In the genomic region with DNA sequence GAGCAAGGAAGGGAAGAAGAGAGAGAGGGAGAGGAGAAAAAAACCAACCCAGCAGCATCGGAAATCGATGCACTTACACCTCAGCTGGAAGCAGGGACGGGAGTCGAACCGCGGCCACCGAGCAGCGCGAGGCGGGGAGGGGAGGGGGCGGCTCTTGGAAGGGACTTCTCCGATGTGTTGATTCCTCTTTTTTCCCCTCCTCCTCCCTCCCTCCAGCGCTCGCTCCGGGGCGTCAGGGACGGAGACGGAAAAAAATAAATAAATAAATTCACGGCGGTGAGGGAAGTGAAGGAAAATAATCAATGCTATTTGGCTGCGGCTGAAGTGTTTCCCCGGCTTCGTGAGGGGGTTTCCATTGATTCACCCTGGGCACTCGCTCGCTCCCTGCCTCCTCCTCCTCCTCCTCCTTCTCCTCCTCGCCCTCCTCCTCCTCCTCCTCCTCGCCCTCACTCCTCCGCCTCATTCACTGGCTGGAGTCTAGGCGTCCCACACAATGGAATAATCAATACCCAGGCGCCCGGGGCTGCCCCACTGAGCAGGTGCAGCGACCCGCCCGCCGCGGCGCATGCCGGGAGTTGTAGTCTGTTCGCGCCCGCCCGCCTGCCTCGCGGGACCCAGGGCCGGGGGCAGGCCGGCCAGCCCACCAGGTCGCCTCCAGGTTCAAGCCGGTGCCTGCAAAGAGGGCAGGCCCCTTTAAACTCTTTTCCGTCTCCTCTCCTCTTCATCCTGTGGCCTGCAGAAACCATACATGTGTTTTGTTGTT, we compare ENCODE assay signal across 7 cellular contexts. TPM values are rescaled to one million over a fixed set of nuclear protein-coding genes. Genes with fewer than 3 reads are reported as not detected.
A peak's percentile ranks its signal among the peaks of the same experiment; 100 is the strongest.
DNase-seq lines count a peak whose midpoint lies in the region; ATAC-seq and TF ChIP-seq lines count a peak whose summit lies in the region.

A gene (minus strand): TSS at position 500 of the 763 bp plus-strand sequence. CDS start 16,440 bp downstream, outside the sequence.

- H3K9me3 Mint-ChIP-seq in WTC11 = no peaks in the 10 kb centered on the region

- no peaks in the 10 kb centered on the region for H3K27me3 Mint-ChIP-seq in WTC11 (ENCODE audit: low read depth)

- peaks cover 9% of the 10 kb centered on the region for H3K4me1 Mint-ChIP-seq in WTC11

- ATAC-seq in GM18858 (IDR thresholded peaks at IDR 0.05; ENCODE audit: unreplicated experiment) (peak; percentile 38), HG03159 (IDR thresholded peaks at IDR 0.05; ENCODE audit: unreplicated experiment) (peak; percentile 54), WTC11 (peak; percentile 63)

- H3K4me3 Mint-ChIP-seq in WTC11 = no peak within 1 kb of the TSS

- DNase-seq in NCI-H2196 treated with DMSO at 0.1 percent for 48 hours (lab: John Stamatoyannopoulos, UW; ENCODE audit: unreplicated experiment) = peak; percentile 55
- peak; percentile 94 for DNase-seq in WTC11 (ENCODE audit: low spot score)
- peak; percentile 28 to 37 for DNase-seq in cardiac fibroblast (ENCODE audit: low read depth in 2 of 2)
- peak; percentile 83 for DNase-seq in kidney glomerular epithelial cell (lab: John Stamatoyannopoulos, UW)
- DNase-seq in stimulated activated CD4-positive, alpha-beta T cell treated with anti-CD3 and anti-CD28 coated beads, Interleukin-15, amount 100 ng/mL, for 24 hours = peak; percentile 92

- H3K36me3 Mint-ChIP-seq in WTC11 = no peaks in the 10 kb centered on the region

- POLR2A ChIA-PET in WTC11 (lab: Charles Lee) = interaction anchor here (0.6 to 7.8 kb wide), 4 partner anchors 9 to 14 kb away, joined by 3 to 100 read pairs (median 3); no protein-coding TSS in a partner anchor

- no peak for TF ChIP-seq CTCF in WTC11 (IDR thresholded peaks at IDR 0.05)
- TF ChIP-seq CTCF in cardiac fibroblast (IDR thresholded peaks at IDR 0.05; ENCODE audit: low read depth, low read length) = no peak

- peak within 1 kb of the TSS; percentile 85 for H3K27ac Mint-ChIP-seq in WTC11

- CTCF ChIA-PET in WTC11 (lab: Charles Lee) = interaction anchor here (0.6 to 3.9 kb wide), 10 partner anchors 10 to 81 kb away, joined by 3 to 30 read pairs (median 3); no protein-coding TSS in a partner anchor

- peak within 1 kb of the TSS; percentile 51 to 53 for H3K4me3 ChIP-seq in cardiac fibroblast (replicated peaks in 1 of 2; ENCODE audit: low read depth in 2 of 2, low read length in 2 of 2)

TF ChIP-seq in WTC11, 78 proteins besides CTCF, POLR2A, EP300 and RAD21 (continues in another document):
- TF ChIP-seq RORB (CRISPR knock-in tag; IDR thresholded peaks at IDR 0.05) = no peak
- TF ChIP-seq, protein P1, sequence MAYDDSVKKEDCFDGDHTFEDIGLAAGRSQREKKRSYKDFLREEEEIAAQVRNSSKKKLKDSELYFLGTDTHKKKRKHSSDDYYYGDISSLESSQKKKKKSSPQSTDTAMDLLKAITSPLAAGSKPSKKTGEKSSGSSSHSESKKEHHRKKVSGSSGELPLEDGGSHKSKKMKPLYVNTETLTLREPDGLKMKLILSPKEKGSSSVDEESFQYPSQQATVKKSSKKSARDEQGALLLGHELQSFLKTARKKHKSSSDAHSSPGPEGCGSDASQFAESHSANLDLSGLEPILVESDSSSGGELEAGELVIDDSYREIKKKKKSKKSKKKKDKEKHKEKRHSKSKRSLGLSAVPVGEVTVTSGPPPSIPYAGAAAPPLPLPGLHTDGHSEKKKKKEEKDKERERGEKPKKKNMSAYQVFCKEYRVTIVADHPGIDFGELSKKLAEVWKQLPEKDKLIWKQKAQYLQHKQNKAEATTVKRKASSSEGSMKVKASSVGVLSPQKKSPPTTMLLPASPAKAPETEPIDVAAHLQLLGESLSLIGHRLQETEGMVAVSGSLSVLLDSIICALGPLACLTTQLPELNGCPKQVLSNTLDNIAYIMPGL (CRISPR knock-in tag; IDR thresholded peaks at IDR 0.05) = 0 out of 2 replicates have a peak, but pooled peaks have one; percentile 48
- peak; percentile 36; the same call in 1 of the 2 replicates for TF ChIP-seq GABPB1 (CRISPR knock-in tag; IDR thresholded peaks at IDR 0.05)
- 0 out of 2 replicates have a peak, but pooled peaks have one; percentile 29 for TF ChIP-seq FOXK1 (CRISPR knock-in tag; IDR thresholded peaks at IDR 0.05)
- TF ChIP-seq ATF1 (CRISPR knock-in tag; IDR thresholded peaks at IDR 0.05) = no peak
- TF ChIP-seq, protein P2, sequence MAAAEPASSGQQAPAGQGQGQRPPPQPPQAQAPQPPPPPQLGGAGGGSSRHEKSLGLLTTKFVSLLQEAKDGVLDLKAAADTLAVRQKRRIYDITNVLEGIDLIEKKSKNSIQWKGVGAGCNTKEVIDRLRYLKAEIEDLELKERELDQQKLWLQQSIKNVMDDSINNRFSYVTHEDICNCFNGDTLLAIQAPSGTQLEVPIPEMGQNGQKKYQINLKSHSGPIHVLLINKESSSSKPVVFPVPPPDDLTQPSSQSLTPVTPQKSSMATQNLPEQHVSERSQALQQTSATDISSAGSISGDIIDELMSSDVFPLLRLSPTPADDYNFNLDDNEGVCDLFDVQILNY (CRISPR knock-in tag; IDR thresholded peaks at IDR 0.05) = no peak
- TF ChIP-seq, protein P3, sequence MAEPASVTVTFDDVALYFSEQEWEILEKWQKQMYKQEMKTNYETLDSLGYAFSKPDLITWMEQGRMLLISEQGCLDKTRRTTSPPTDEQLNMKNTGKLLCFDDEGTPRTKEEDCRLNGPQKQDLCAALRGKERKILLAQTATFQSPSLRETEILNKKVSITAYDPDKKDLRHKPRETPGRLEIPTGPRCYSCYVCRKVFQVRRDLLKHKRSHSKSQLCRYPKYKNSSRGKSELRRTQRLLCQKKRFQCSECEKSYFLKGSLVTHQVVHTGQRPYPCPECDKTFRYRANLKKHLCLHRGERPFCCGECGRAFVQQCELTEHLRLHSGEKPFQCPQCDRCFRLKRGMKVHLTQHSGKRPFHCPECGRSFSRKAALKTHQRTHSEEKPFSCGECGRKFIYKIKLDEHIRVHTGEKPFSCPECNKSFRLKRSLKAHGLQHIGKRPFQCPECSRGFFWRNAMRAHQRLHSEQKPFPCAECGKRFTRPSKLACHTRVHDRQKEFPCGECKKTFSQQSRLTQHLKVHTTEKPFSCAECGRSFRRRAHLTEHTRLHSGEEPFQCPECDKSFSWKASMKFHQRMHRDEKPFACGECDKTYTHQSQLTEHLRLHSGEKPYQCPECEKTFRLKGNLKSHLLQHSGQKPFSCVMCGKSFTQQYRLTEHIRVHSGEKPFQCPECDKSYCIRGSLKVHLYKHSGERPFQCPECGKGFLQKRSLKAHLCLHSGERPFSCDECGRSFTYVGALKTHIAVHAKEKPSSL (CRISPR knock-in tag; conservative IDR thresholded peaks at IDR 0.05) = no peak
- TF ChIP-seq, protein P4, sequence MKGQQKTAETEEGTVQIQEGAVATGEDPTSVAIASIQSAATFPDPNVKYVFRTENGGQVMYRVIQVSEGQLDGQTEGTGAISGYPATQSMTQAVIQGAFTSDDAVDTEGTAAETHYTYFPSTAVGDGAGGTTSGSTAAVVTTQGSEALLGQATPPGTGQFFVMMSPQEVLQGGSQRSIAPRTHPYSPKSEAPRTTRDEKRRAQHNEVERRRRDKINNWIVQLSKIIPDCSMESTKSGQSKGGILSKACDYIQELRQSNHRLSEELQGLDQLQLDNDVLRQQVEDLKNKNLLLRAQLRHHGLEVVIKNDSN (CRISPR knock-in tag; IDR thresholded peaks at IDR 0.05) = no peak
- TF ChIP-seq ETV6 (CRISPR knock-in tag; IDR thresholded peaks at IDR 0.05) = no peak
- no peak for TF ChIP-seq PRRX2 (CRISPR knock-in tag; IDR thresholded peaks at IDR 0.05)
- TF ChIP-seq, protein P5, sequence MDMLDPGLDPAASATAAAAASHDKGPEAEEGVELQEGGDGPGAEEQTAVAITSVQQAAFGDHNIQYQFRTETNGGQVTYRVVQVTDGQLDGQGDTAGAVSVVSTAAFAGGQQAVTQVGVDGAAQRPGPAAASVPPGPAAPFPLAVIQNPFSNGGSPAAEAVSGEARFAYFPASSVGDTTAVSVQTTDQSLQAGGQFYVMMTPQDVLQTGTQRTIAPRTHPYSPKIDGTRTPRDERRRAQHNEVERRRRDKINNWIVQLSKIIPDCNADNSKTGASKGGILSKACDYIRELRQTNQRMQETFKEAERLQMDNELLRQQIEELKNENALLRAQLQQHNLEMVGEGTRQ (CRISPR knock-in tag; IDR thresholded peaks at IDR 0.05) = no peak
- TF ChIP-seq NFE2L1 (CRISPR knock-in tag; IDR thresholded peaks at IDR 0.05) = peak; percentile 49; the same call in 1 of the 2 replicates
- TF ChIP-seq, protein P6, sequence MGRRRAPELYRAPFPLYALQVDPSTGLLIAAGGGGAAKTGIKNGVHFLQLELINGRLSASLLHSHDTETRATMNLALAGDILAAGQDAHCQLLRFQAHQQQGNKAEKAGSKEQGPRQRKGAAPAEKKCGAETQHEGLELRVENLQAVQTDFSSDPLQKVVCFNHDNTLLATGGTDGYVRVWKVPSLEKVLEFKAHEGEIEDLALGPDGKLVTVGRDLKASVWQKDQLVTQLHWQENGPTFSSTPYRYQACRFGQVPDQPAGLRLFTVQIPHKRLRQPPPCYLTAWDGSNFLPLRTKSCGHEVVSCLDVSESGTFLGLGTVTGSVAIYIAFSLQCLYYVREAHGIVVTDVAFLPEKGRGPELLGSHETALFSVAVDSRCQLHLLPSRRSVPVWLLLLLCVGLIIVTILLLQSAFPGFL (CRISPR knock-in tag; IDR thresholded peaks at IDR 0.05; ENCODE audit: borderline replicate concordance) = no peak

RNA-seq across cellular contexts. Expression of the gene that starts here (rescaled TPM):
- total RNA-seq in WTC11 (2021) = 16.4 to 26.2 TPM (median 25.7 TPM) in 3 replicates

Comparison
In these comparisons a context has a peak if more than half of its experiments do, and no peak if none do; other contexts are left out.
1. Peak in every context shown above with its lines: DNase-seq, ATAC-seq and H3K4me3 ChIP-seq.
2. DNase-seq: peak in every context shown above with its lines; median percentile 94 in WTC11; 92 in stimulated activated CD4-positive, alpha-beta T cell treated with anti-CD3 and anti-CD28 coated beads, Interleukin-15, amount 100 ng/mL, for 24 hours; 83 in kidney glomerular epithelial cell; 55 in NCI-H2196 treated with DMSO at 0.1 percent for 48 hours; 32 in cardiac fibroblast.